Comparison of ENCODE assay signal across 7 cellular contexts in the genomic region with DNA sequence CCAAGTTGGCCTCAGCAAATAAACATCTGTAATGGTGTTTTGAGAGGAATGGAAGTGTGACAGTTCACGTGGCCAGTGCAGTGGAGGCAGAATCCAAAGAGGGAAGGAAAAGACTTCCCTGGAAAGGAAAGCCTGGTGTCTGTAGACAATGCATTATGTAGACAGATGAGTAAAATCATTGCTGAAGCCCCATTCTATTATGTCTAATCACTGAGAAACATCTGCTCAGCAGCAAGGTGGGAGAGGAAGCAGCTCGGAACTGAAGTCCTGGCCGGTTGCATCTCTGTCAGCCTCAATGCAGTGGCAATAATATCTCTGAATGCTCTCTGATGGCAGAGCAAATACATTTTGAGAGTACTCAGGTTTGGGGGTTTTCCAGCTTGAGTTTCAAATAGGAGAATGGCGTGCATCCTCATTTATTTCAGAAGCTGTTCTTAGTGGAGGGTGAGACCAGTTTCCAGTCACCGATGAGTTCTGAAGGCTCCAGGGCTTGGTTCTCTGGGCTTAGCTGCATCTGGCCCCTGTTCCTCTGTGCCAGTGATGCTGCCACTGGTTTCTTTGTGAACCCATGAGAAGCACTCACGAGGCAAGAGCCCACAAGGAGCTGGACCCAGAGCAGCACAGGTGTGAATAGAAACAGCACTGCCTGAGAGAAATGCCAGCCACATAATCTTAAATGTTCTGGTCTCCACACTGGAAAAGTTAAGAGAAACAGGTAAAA.
A peak's percentile ranks its signal among the peaks of the same experiment; 100 is the strongest.
DNase-seq lines count a peak whose midpoint lies in the region; ATAC-seq and FAIRE-seq lines count a peak whose summit lies in the region.

No MANE protein-coding gene starts in this region.

- peak; percentile 47 for ATAC-seq in GM18907 (IDR thresholded peaks at IDR 0.05; ENCODE audit: unreplicated experiment)
- ATAC-seq in GM21825 (IDR thresholded peaks at IDR 0.05; ENCODE audit: unreplicated experiment): peak; percentile 22

- no peak for FAIRE-seq in GM19239 (lab: Jason Lieb, UNC)

- DNase-seq in KG1 (lab: John Stamatoyannopoulos, UW) (peak; percentile 33), lung microvascular endothelial cell (ENCODE audit: low read depth in 2 of 2) (peak; percentile 49 to 94), NCI-H69 (lab: John Stamatoyannopoulos, UW) (no peak), NCI-H1048 (lab: John Stamatoyannopoulos, UW) (no peak), GM19239 (ENCODE audit: insufficient read length, low spot score) (no peak)

Comparison
In these comparisons a context has a peak if more than half of its experiments do, and no peak if none do; other contexts are left out.
1. DNase-seq: peak in KG1 (single experiment) and lung microvascular endothelial cell (2 of 2); none in NCI-H69 (single experiment), NCI-H1048 (single experiment) and GM19239 (single experiment).